In genomic region chr10:43574035-43574892, GRCh38 we compare ENCODE assay signal across 8 cellular contexts. TPM values are rescaled to one million over a fixed set of nuclear protein-coding genes. Genes with fewer than 3 reads are reported as not detected.
DNase-seq lines count a peak whose midpoint lies in the region; ATAC-seq and TF ChIP-seq lines count a peak whose summit lies in the region.

ZNF239 (minus strand) TSS chr10:43574616; CDS start chr10:43558079, 16,537 bp downstream.

- H3K9me3 ChIP-seq in CD4-positive, alpha-beta memory T cell (ENCODE audit: control insufficient read depth in 1 of 2, low read length in 2 of 2) = no peaks in the 10 kb centered on the region

- ATAC-seq in GM19467 (IDR thresholded peaks at IDR 0.05; ENCODE audit: unreplicated experiment) (peak; percentile 94), T-cell (replicated peaks in 1 of 4) (peak; percentile 89 to 92 (median 90)), left ventricle myocardium superior (peak; percentile 99)

- peak within 1 kb of the TSS; percentile 15 to 54 for H3K4me3 ChIP-seq in CD4-positive, alpha-beta memory T cell (ENCODE audit: low read length in 2 of 2)

- POLR2A ChIA-PET in CD4-positive, alpha-beta memory T cell (lab: Charles Lee; ENCODE audit: partially characterized antibody) = interaction anchor here (1.0 to 3.9 kb wide), 9 partner anchors 14 to 213 kb away, joined by 3 to 36 read pairs (median 5); partner anchors contain the start of genes ZNF32 and ZNF485
- POLR2A ChIA-PET in T-cell (lab: Charles Lee) = interaction anchor here in 1 of 2 donors (0.6 kb wide), 1 partner anchor 633 kb away, joined by 4 read pairs; no protein-coding TSS in a partner anchor

- peaks cover 48% of the 10 kb centered on the region for H3K4me1 ChIP-seq in CD4-positive, alpha-beta memory T cell (ENCODE audit: insufficient read depth, low read length)

- intact Hi-C loops in CD4-positive, alpha-beta memory T cell (cut with micrococcal nuclease) = loop anchor here (1.0 to 10.0 kb wide), 7 partner anchors 32 to 1021 kb away; partner anchors contain the start of genes CSGALNACT2, HNRNPF, ZNF32 and ZNF33B
- intact Hi-C loops in left ventricle myocardium superior (cut with micrococcal nuclease) (no loop called here), posterior vena cava (cut with DNase I) (no loop called here)

- peak within 1 kb of the TSS; percentile 58 for H3K27ac ChIP-seq in CD4-positive, alpha-beta memory T cell (ENCODE audit: low read depth, low read length)

- DNase-seq in CD4-positive, alpha-beta memory T cell = peak; percentile 80 to 83 (median 83)
- peak; percentile 81 for DNase-seq in HT-29 (ENCODE audit: low spot score)
- peak; percentile 64 to 86 (median 75) for DNase-seq in T-cell
- DNase-seq in amniotic stem cell (lab: John Stamatoyannopoulos, UW) = peak; percentile 78
- peak; percentile 95 for DNase-seq in left ventricle myocardium superior
- peak; percentile 97 for DNase-seq in posterior vena cava (ENCODE audit: low spot score)
- DNase-seq in type B pancreatic cell (ENCODE audit: extremely low spot score, unreplicated experiment) = peak; percentile 91

- peaks cover 0 to 7% (median 3%) of the 10 kb centered on the region in 8 donors for H3K9me3 Mint-ChIP-seq in CD4-positive, alpha-beta memory T cell
- H3K9me3 Mint-ChIP-seq in T-cell = peaks cover 0 to 3% (median 2%) of the 10 kb centered on the region in 3 donors
- peaks cover 11% of the 10 kb centered on the region for H3K9me3 Mint-ChIP-seq in type B pancreatic cell

- CTCF ChIA-PET in CD4-positive, alpha-beta memory T cell (lab: Charles Lee; ENCODE audit: partially characterized antibody) = interaction anchor here (1.4 to 1.7 kb wide), 2 partner anchors 12 to 73 kb away, joined by 4 to 5 read pairs; no protein-coding TSS in a partner anchor
- CTCF ChIA-PET in T-cell (lab: Charles Lee) = interaction anchor here (0.6 to 1.5 kb wide), 3 partner anchors 21 to 640 kb away, joined by 3 to 4 read pairs (median 3); no protein-coding TSS in a partner anchor

- peaks cover 4 to 5% of the 10 kb centered on the region in 2 donors for H3K36me3 Mint-ChIP-seq in CD4-positive, alpha-beta memory T cell
- H3K36me3 Mint-ChIP-seq in T-cell = peaks cover 5% of the 10 kb centered on the region
- peaks cover 10% of the 10 kb centered on the region for H3K36me3 Mint-ChIP-seq in type B pancreatic cell

- H3K4me3 Mint-ChIP-seq in CD4-positive, alpha-beta memory T cell = peak within 1 kb of the TSS; percentile 80 to 90 (median 88)
- H3K4me3 Mint-ChIP-seq in T-cell = peak within 1 kb of the TSS; percentile 81 to 88 (median 86)
- peak within 1 kb of the TSS; percentile 91 for H3K4me3 Mint-ChIP-seq in type B pancreatic cell

- no peaks in the 10 kb centered on the region for H3K36me3 ChIP-seq in CD4-positive, alpha-beta memory T cell (ENCODE audit: insufficient read depth, low read length)

- peak within 1 kb of the TSS; percentile 88 to 98 (median 95) for H3K27ac Mint-ChIP-seq in CD4-positive, alpha-beta memory T cell
- H3K27ac Mint-ChIP-seq in T-cell (peak within 1 kb of the TSS; percentile 92), type B pancreatic cell (peak within 1 kb of the TSS; percentile 73)

- no peaks in the 10 kb centered on the region for H3K27me3 ChIP-seq in CD4-positive, alpha-beta memory T cell (ENCODE audit: insufficient read depth, low read length)

- H3K4me1 Mint-ChIP-seq in CD4-positive, alpha-beta memory T cell = peaks cover 38 to 65% (median 49%) of the 10 kb centered on the region in 4 donors
- H3K4me1 Mint-ChIP-seq in T-cell = peaks cover 55 to 60% (median 57%) of the 10 kb centered on the region in 3 donors
- peaks cover 19% of the 10 kb centered on the region for H3K4me1 Mint-ChIP-seq in type B pancreatic cell (ENCODE audit: unreplicated experiment)

- TF ChIP-seq CTCF in type B pancreatic cell (conservative IDR thresholded peaks at IDR 0.05) = peak; percentile 24

- no peaks in the 10 kb centered on the region for H3K27me3 Mint-ChIP-seq in CD4-positive, alpha-beta memory T cell
- no peaks in the 10 kb centered on the region for H3K27me3 Mint-ChIP-seq in T-cell
- H3K27me3 Mint-ChIP-seq in type B pancreatic cell = peaks cover 48% of the 10 kb centered on the region

RNA-seq across cellular contexts. Expression of gene ZNF239, which starts in this region (rescaled TPM):
- total RNA-seq in CD4-positive, alpha-beta memory T cell = 1 to 10 TPM; 5.8 to 6.2 TPM
- 1 to 10 TPM; 1.6 to 1.9 TPM for polyA plus RNA-seq in CD4-positive, alpha-beta memory T cell
- 10.9 and 12.8 TPM in 2 replicates for total RNA-seq in HT-29 (2014; rRNA removed; shearing (Covaris generic))
- total RNA-seq in T-cell (1 to 10 TPM; 1.6 to 6.4 (median 4.9) TPM), left ventricle myocardium superior (2.2 TPM), posterior vena cava (1 to 10 TPM; 4.4 to 5.1 TPM), type B pancreatic cell (ENCODE audit: low replicate concordance) (2.4 and 9.2 TPM in 2 replicates)

Comparison
In these comparisons a context has a peak if more than half of its experiments do, and no peak if none do; other contexts are left out.
1. Peak in every context shown above with its lines: DNase-seq, ATAC-seq, H3K4me3 ChIP-seq and H3K27ac ChIP-seq.